10 cellular contexts compared by ENCODE assay signal in the genomic region with DNA sequence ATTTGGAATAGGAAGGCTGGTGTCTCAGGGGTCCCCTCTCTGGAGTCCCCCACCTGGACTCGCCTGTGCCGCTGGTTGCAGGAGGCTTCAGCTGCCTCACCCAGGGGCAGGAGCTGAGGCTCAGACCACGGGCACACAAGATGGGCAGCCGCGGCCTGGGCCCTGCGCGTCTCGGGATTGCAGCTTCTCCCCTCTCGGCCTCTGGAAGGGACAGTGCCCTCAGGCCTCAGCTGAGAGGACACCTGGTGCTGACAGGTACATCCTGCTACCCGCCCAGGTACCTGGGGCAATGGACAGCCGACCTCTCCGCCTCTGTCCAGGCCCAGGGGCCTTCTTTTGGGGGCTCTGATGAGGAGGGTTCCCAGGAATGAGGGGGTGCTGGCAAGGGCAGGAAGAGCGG. TPM values are rescaled to one million over a fixed set of nuclear protein-coding genes. Genes with fewer than 3 reads are reported as not detected.
"Had no signal": no experiment of that assay in that cellular context is flagged by ENCODE, and none has a peak within 500 bp of the region (broad histone marks: within the 10 kb centered on the region; RNA-seq: fewer than 3 reads in every experiment).

No MANE protein-coding gene starts in this region.

- FAIRE-seq: H54 had no signal

- DNase-seq: GM23248, GOT3, H7, H9, HCEC 1CT, HFFc6 had no signal

- ATAC-seq: GM23338, HCT116 had no signal

- H3K4me1 ChIP-seq: HAP-1 had no signal

- H3K4me2 ChIP-seq: GM23338 had no signal

- H3K9me3 ChIP-seq: HAP-1 had no signal

- H2AFZ ChIP-seq: GM23248, GM23338 had no signal

- H3K36me3 ChIP-seq: HAP-1 had no signal

- H3K4me3 ChIP-seq: GM23248, GM23338, HAP-1 had no signal

- H3K9ac ChIP-seq: GM23248 had no signal

- H3K27ac ChIP-seq: GM23248 had no signal

RNA-seq across cellular contexts. Expression of gene UNC5A, which starts 38.3 kb away (rescaled TPM):
- total RNA-seq: GM23248, HFFc6 had no signal
- polyA plus RNA-seq: GM23248 had no signal

RNA-seq across cellular contexts. Expression of gene HK3, which starts 50.5 kb away (rescaled TPM):
- total RNA-seq: GM23248, GM23338, H7, H9, HFFc6 had no signal
- polyA plus RNA-seq: GM23248, GM23338 had no signal
